20 cellular contexts compared by ENCODE assay signal in genomic region chr1:28604962-28605361, GRCh38. TPM values are rescaled to one million over a fixed set of nuclear protein-coding genes. Genes with fewer than 3 reads are reported as not detected.
A peak's percentile ranks its signal among the peaks of the same experiment; 100 is the strongest.
DNase-seq lines count a peak whose midpoint lies in the region; ATAC-seq, FAIRE-seq and TF ChIP-seq lines count a peak whose summit lies in the region.
"Had no signal": no experiment of that assay in that cellular context is flagged by ENCODE, and none has a peak within 500 bp of the region (broad histone marks: within the 10 kb centered on the region; RNA-seq: fewer than 3 reads in every experiment).

No MANE protein-coding gene starts in this region.

- H3K23ac ChIP-seq in trophoblast cell (ENCODE audit: low read length): no peak overlapping the region

- peaks cover 41% of the 10 kb centered on the region for H3K36me3 Mint-ChIP-seq in endodermal cell (ENCODE audit: low read depth)

- H3K27ac ChIP-seq in HepG2 (ENCODE audit: extremely low read length, insufficient read depth, low read length): no peak overlapping the region
- H3K27ac ChIP-seq in right lobe of liver: no peak overlapping the region
- 0 out of 2 replicates have a peak overlapping the region, but pooled peaks have one; percentile 41 for H3K27ac ChIP-seq in HUES64 (ENCODE audit: low read depth, low read length)
- no peak overlapping the region for H3K27ac ChIP-seq in endodermal cell (ENCODE audit: low read depth, low read length)
- peak overlapping the region; percentile 31 for H3K27ac ChIP-seq in trophoblast cell (ENCODE audit: low read depth, low read length)
- no peak overlapping the region for H3K27ac ChIP-seq in thyroid gland

- no peaks in the 10 kb centered on the region for H3K4me1 Mint-ChIP-seq in endodermal cell

- WGBS in HepG2 (ENCODE audit: low lambda C conversion rate): 70% methylated on average over 6 of the region's 6 CpGs
- 83% methylated on average over 4 of the region's 6 CpGs for WGBS in right lobe of liver (ENCODE audit: insufficient coverage, low coverage, low lambda C conversion rate, missing lambda C conversion rate)
- WGBS in HUES64: 95% methylated on average over 6 of the region's 6 CpGs
- WGBS in endodermal cell (ENCODE audit: insufficient coverage in 1 of 2, insufficient read length in 1 of 2), 2 experiments: 90 to 93% methylated on average over 5 to 6 of the region's 6 CpGs
- WGBS in trophoblast cell (ENCODE audit: extremely low coverage, insufficient coverage, insufficient read length): no CpG with 5 or more reads among the region's 6 CpGs
- WGBS in thyroid gland, 2 donors: 93 to 95% methylated on average over 6 of the region's 6 CpGs

- in situ Hi-C loops in HepG2 (cut with HindIII; ENCODE audit: extremely low pct_ligation_motif_present, low pct_unique_long_range_greater_than_20kb): loop anchor here (5.0 to 25.0 kb wide), 2 partner anchors 88 to 193 kb away; no protein-coding TSS in a partner anchor

- POLR2A ChIA-PET in HepG2 (lab: Yijun Ruan, JAX): interaction anchor here (0.6 to 2.0 kb wide), 2 partner anchors 23 to 24 kb away, joined by 3 to 7 read pairs; no protein-coding TSS in a partner anchor

- TF ChIP-seq POLR2A in HepG2 (IDR thresholded peaks at IDR 0.05; ENCODE audit: insufficient read depth in 1 of 2, low read depth in 2 of 2, low read length in 2 of 2) (no peak), right lobe of liver (IDR thresholded peaks at IDR 0.05) (no peak), thyroid gland (IDR thresholded peaks at IDR 0.05) (no peak)

- no peak overlapping the region for H4K12ac ChIP-seq in trophoblast cell (ENCODE audit: low read depth, low read length)

- no peak overlapping the region for H4K91ac ChIP-seq in trophoblast cell (ENCODE audit: low read depth, low read length)

- no peak for TF ChIP-seq EP300 in HepG2 (IDR thresholded peaks at IDR 0.05; ENCODE audit: low read depth in 2 of 2, low read length in 2 of 2)
- no peak for TF ChIP-seq EP300 in HepG2 (CRISPR knock-in tag; IDR thresholded peaks at IDR 0.05; ENCODE audit: borderline replicate concordance)

- no peak overlapping the region for H3K4me3 Mint-ChIP-seq in endodermal cell
- H3K4me3 Mint-ChIP-seq: CD8-positive, alpha-beta T cell; H9 had no signal

- no peak for DNase-seq in HepG2 (ENCODE audit: low spot score)
- no peak for DNase-seq in right lobe of liver
- DNase-seq in endodermal cell: no peak
- no peak for DNase-seq in trophoblast cell
- no peak for DNase-seq in thyroid gland
- no peak for DNase-seq in NCI-H2171 (lab: John Stamatoyannopoulos, UW)
- DNase-seq: ACHN; AML-193; Calu3; CD8-positive, alpha-beta T cell; DMS79 treated with DMSO at 0.1 percent for 48 hours; GF-D8; GOT3; H9; KG1 had no signal

- no peak overlapping the region for H3K4me3 ChIP-seq in HepG2 (replicated peaks in 1 of 3; ENCODE audit: insufficient read depth in 1 of 3, low read depth in 2 of 3, low read length in 3 of 3)
- no peak overlapping the region for H3K4me3 ChIP-seq in right lobe of liver
- no peak overlapping the region for H3K4me3 ChIP-seq in HUES64 (ENCODE audit: low read length)
- no peak overlapping the region for H3K4me3 ChIP-seq in endodermal cell (ENCODE audit: low read length)
- H3K4me3 ChIP-seq in trophoblast cell (ENCODE audit: low read depth, low read length): no peak overlapping the region
- H3K4me3 ChIP-seq in thyroid gland (replicated peaks in 1 of 3): no peak overlapping the region

- no peak overlapping the region for H2BK5ac ChIP-seq in trophoblast cell (ENCODE audit: low read depth, low read length, poor library complexity)

- H3K27me3 ChIP-seq in HepG2 (ENCODE audit: control insufficient read depth in 1 of 2, insufficient read depth in 2 of 2, low read length in 2 of 2) (no peaks in the 10 kb centered on the region), right lobe of liver (no peaks in the 10 kb centered on the region), HUES64 (ENCODE audit: insufficient read depth, low read length) (no peaks in the 10 kb centered on the region), endodermal cell (ENCODE audit: control insufficient read depth, insufficient read depth, low read length, poor library complexity, severe bottlenecking) (no peaks in the 10 kb centered on the region), trophoblast cell (ENCODE audit: insufficient read depth, low read length) (no peaks in the 10 kb centered on the region), thyroid gland (no peaks in the 10 kb centered on the region)

- H3K9me3 ChIP-seq in HepG2 (ENCODE audit: low read length) (no peaks in the 10 kb centered on the region), right lobe of liver (no peaks in the 10 kb centered on the region), HUES64 (ENCODE audit: insufficient read depth, low read depth, low read length) (no peaks in the 10 kb centered on the region), endodermal cell (ENCODE audit: control insufficient read depth, low read length) (no peaks in the 10 kb centered on the region), trophoblast cell (ENCODE audit: insufficient read depth, low read depth, low read length) (no peaks in the 10 kb centered on the region), thyroid gland (no peaks in the 10 kb centered on the region)

- H3K27ac Mint-ChIP-seq in endodermal cell: peak overlapping the region; percentile 30
- H3K27ac Mint-ChIP-seq: CD8-positive, alpha-beta T cell had no signal

- H3K14ac ChIP-seq in trophoblast cell (ENCODE audit: low read length): no peak overlapping the region

- H4K8ac ChIP-seq in trophoblast cell (ENCODE audit: low read depth, low read length): no peak overlapping the region

- CTCF ChIA-PET in HepG2 (lab: Yijun Ruan, JAX; ENCODE audit: low intra/inter-chr PET ratio, low total read pairs): no interaction called here

- no peaks in the 10 kb centered on the region for H3K9me3 Mint-ChIP-seq in endodermal cell
- H3K9me3 Mint-ChIP-seq: CD8-positive, alpha-beta T cell; H9 had no signal

- no peak overlapping the region for H2AFZ ChIP-seq in HepG2 (ENCODE audit: low read length)
- H2AFZ ChIP-seq in trophoblast cell (ENCODE audit: insufficient read depth, low read length, poor library complexity): no peak overlapping the region

- no peak overlapping the region for H3K9ac ChIP-seq in HepG2 (ENCODE audit: insufficient read depth, low read depth, low read length)
- no peak overlapping the region for H3K9ac ChIP-seq in HUES64 (ENCODE audit: low read depth, low read length)
- no peak overlapping the region for H3K9ac ChIP-seq in endodermal cell (ENCODE audit: extremely low read depth, low read length, poor library complexity, severe bottlenecking)
- H3K9ac ChIP-seq in trophoblast cell (ENCODE audit: low read length): no peak overlapping the region

- H3K4me2 ChIP-seq in HepG2 (ENCODE audit: low read depth, low read length): no peak overlapping the region
- peak overlapping the region; percentile 2 for H3K4me2 ChIP-seq in trophoblast cell (ENCODE audit: low read length)

- H3K79me2 ChIP-seq in HepG2 (ENCODE audit: insufficient read depth, low read length) (no peaks in the 10 kb centered on the region), trophoblast cell (ENCODE audit: control insufficient read depth, insufficient read depth, low read length, poor library complexity) (no peaks in the 10 kb centered on the region)

- no peak for FAIRE-seq in HepG2 (lab: Jason Lieb, UNC)
- FAIRE-seq: A204.1, HTR-8/SVneo had no signal

- peaks cover 3% of the 10 kb centered on the region for H3K79me1 ChIP-seq in trophoblast cell (ENCODE audit: low read length)

- H3K4ac ChIP-seq in trophoblast cell (ENCODE audit: low read depth, low read length): no peak overlapping the region

- H2BK120ac ChIP-seq in trophoblast cell (ENCODE audit: insufficient read depth, low read length, poor library complexity): no peak overlapping the region

- no TSS peak for BruUV-seq in HepG2 (replicated peaks; lab: Mats Ljungman, UMichigan)

- H3K36me3 ChIP-seq in HepG2 (replicated peaks in 1 of 2; ENCODE audit: control insufficient read depth in 1 of 2, insufficient read depth in 2 of 2, low read length in 2 of 2) (peaks cover 0 to 4% of the 10 kb centered on the region in 2 experiments; a peak in 2 of 5 replicates), right lobe of liver (peaks cover 0 to 44% (median 9%) of the 10 kb centered on the region in 4 donors), HUES64 (ENCODE audit: insufficient read depth, low read length) (peaks cover 54% of the 10 kb centered on the region), endodermal cell (ENCODE audit: control insufficient read depth, insufficient read depth, low read length) (peaks cover 42% of the 10 kb centered on the region), trophoblast cell (ENCODE audit: control insufficient read depth in 1 of 2, insufficient read depth in 2 of 2, low read length in 2 of 2) (peaks cover 15 to 16% of the 10 kb centered on the region in 2 experiments), thyroid gland (peaks cover 6 to 30% of the 10 kb centered on the region in 2 donors)

- H2AK5ac ChIP-seq in trophoblast cell (ENCODE audit: low read length): no peak overlapping the region

- no peaks in the 10 kb centered on the region for H3K27me3 Mint-ChIP-seq in endodermal cell (ENCODE audit: insufficient read depth)

- no peak overlapping the region for H2BK12ac ChIP-seq in trophoblast cell (ENCODE audit: low read length)

- ATAC-seq in HepG2: no peak
- no peak for ATAC-seq in right lobe of liver
- ATAC-seq in GM19351 (IDR thresholded peaks at IDR 0.05; ENCODE audit: unreplicated experiment): no peak
- ATAC-seq: CD8-positive, alpha-beta T cell had no signal

- no peaks in the 10 kb centered on the region for H4K20me1 ChIP-seq in HepG2 (ENCODE audit: insufficient read depth, low read length)

- intact Hi-C loops in HepG2 (cut with micrococcal nuclease; ENCODE audit: unreplicated experiment): loop anchor here (5.0 kb wide), 1 partner anchor 248 kb away; no protein-coding TSS in a partner anchor
- intact Hi-C loops in right lobe of liver (cut with DNase I): loop anchor here in 1 of 2 donors (5.0 kb wide), 1 partner anchor 83 kb away; no protein-coding TSS in a partner anchor
- intact Hi-C loops in thyroid gland (cut with DNase I): loop anchor here (5.0 kb wide), 2 partner anchors 88 to 248 kb away; no protein-coding TSS in a partner anchor

- no peak for TF ChIP-seq RAD21 in HepG2 (CRISPR knock-in tag; IDR thresholded peaks at IDR 0.05)

- H3K4me1 ChIP-seq in HepG2 (ENCODE audit: insufficient read depth, low read length): peaks cover 40% of the 10 kb centered on the region
- no peaks in the 10 kb centered on the region for H3K4me1 ChIP-seq in right lobe of liver
- no peaks in the 10 kb centered on the region; the same call in 1 of the 2 replicates for H3K4me1 ChIP-seq in HUES64 (ENCODE audit: insufficient read depth, low read length)
- H3K4me1 ChIP-seq in endodermal cell (ENCODE audit: control insufficient read depth, insufficient read depth, low read length): no peaks in the 10 kb centered on the region
- peaks cover 16 to 24% of the 10 kb centered on the region in 2 experiments for H3K4me1 ChIP-seq in trophoblast cell (ENCODE audit: control insufficient read depth in 1 of 2, insufficient read depth in 2 of 2, low read length in 2 of 2)
- H3K4me1 ChIP-seq in thyroid gland: no peaks in the 10 kb centered on the region

- no peak overlapping the region for H3K18ac ChIP-seq in trophoblast cell (ENCODE audit: low read length)

- no peak for TF ChIP-seq CTCF in HepG2 (CRISPR knock-in tag; IDR thresholded peaks at IDR 0.05)
- no peak for TF ChIP-seq CTCF in right lobe of liver (IDR thresholded peaks at IDR 0.05)
- no peak for TF ChIP-seq CTCF in endodermal cell (conservative IDR thresholded peaks at IDR 0.05)
- no peak for TF ChIP-seq CTCF in thyroid gland (IDR thresholded peaks at IDR 0.05)

RNA-seq across cellular contexts. Expression of gene RAB42, which starts 12.9 kb away (rescaled TPM):
- total RNA-seq in HepG2 (2016; rRNA removed; fragmentation: Illumina TruSeq; extraction: Trizol): 10.3 and 10.4 TPM in 2 replicates
- 2.2 and 3.5 TPM in 2 replicates for total RNA-seq in HepG2 (2016; cell fraction: cytosol; rRNA removed; fragmentation: Illumina TruSeq; extraction: Trizol; ENCODE audit: low read depth)
- total RNA-seq in HepG2 (2016; cell fraction: insoluble cytoplasmic fraction; rRNA removed; fragmentation: Illumina TruSeq; extraction: Trizol): 10.9 and 11.3 TPM in 2 replicates
- 8.9 and 9.7 TPM in 2 replicates for total RNA-seq in HepG2 (2016; cell fraction: membrane; rRNA removed; fragmentation: Illumina TruSeq; extraction: Trizol)
- total RNA-seq in HepG2 (2016; cell fraction: nucleus; rRNA removed; fragmentation: Illumina TruSeq; extraction: Trizol): 4.5 and 6.4 TPM in 2 replicates
- polyA plus RNA-seq in HepG2 (2011; rRNA removed): 166 and 170 TPM in 2 replicates
- polyA plus RNA-seq in HepG2 (2011; cell fraction: cytosol; rRNA removed): 190 and 230 TPM in 2 replicates
- 40.5 and 59.0 TPM in 2 replicates for polyA plus RNA-seq in HepG2 (2011; cell fraction: nucleus; rRNA removed)
- polyA plus RNA-seq in HepG2 (2012): 39.3 and 44.1 TPM in 2 replicates
- 3.5 and 4.2 TPM in 2 replicates for polyA plus RNA-seq in HepG2 (2016; cell fraction: cytosol; fragmentation: Illumina TruSeq; extraction: Trizol; ENCODE audit: low read depth)
- 10.3 and 11.6 TPM in 2 replicates for polyA plus RNA-seq in HepG2 (2016; cell fraction: insoluble cytoplasmic fraction; fragmentation: Illumina TruSeq; extraction: Trizol; ENCODE audit: low read depth)
- 7.3 and 8.0 TPM in 2 replicates for polyA plus RNA-seq in HepG2 (2016; cell fraction: membrane; fragmentation: Illumina TruSeq; extraction: Trizol; ENCODE audit: low read depth)
- polyA plus RNA-seq in HepG2 (2016; cell fraction: nucleus; fragmentation: Illumina TruSeq; extraction: Trizol; ENCODE audit: insufficient read depth, low read depth): 9.3 and 9.9 TPM in 2 replicates
- polyA minus RNA-seq in HepG2 (2011; rRNA and poly(A)+ RNA removed; ENCODE audit: low replicate concordance): 0.44 and 146 TPM in 2 replicates
- 79.2 and 84.6 TPM in 2 replicates for polyA minus RNA-seq in HepG2 (2011; cell fraction: cytosol; rRNA and poly(A)+ RNA removed)
- polyA minus RNA-seq in HepG2 (2011; cell fraction: nucleus; rRNA and poly(A)+ RNA removed): 22.8 and 32.4 TPM in 2 replicates
- 10 to 100 TPM in 1 of 6 experiments, 1 to 10 TPM in 2, under 1 TPM in 3; 0.28 to 12.0 (median 1.2) TPM for total RNA-seq in right lobe of liver
- 5.9 TPM for polyA plus RNA-seq in HUES64 (2013, experiment 1 of 2)
- 7.2 TPM for polyA plus RNA-seq in HUES64 (2013, experiment 2 of 2)
- 1 to 10 TPM; 2.1 to 3.0 TPM for total RNA-seq in endodermal cell
- 2.6 TPM for polyA plus RNA-seq in endodermal cell (2013, experiment 1 of 2)
- 3.1 TPM for polyA plus RNA-seq in endodermal cell (2013, experiment 2 of 2)
- 3.4 and 3.8 TPM in 2 replicates for polyA plus RNA-seq in trophoblast cell (2013)
- total RNA-seq in thyroid gland: 1 to 10 TPM; 1.3 to 3.5 (median 1.8) TPM
- total RNA-seq: CD8-positive, alpha-beta T cell had no signal

RNA-seq across cellular contexts. Expression of gene TAF12, which starts 37.9 kb away (rescaled TPM):
- total RNA-seq in HepG2 (2016; rRNA removed; fragmentation: Illumina TruSeq; extraction: Trizol): 17.1 and 24.2 TPM in 2 replicates
- 11.2 and 13.5 TPM in 2 replicates for total RNA-seq in HepG2 (2016; cell fraction: cytosol; rRNA removed; fragmentation: Illumina TruSeq; extraction: Trizol; ENCODE audit: low read depth)
- total RNA-seq in HepG2 (2016; cell fraction: insoluble cytoplasmic fraction; rRNA removed; fragmentation: Illumina TruSeq; extraction: Trizol): 17.3 and 23.0 TPM in 2 replicates
- 15.4 and 19.0 TPM in 2 replicates for total RNA-seq in HepG2 (2016; cell fraction: membrane; rRNA removed; fragmentation: Illumina TruSeq; extraction: Trizol)
- total RNA-seq in HepG2 (2016; cell fraction: nucleus; rRNA removed; fragmentation: Illumina TruSeq; extraction: Trizol): 5.0 and 7.5 TPM in 2 replicates
- polyA plus RNA-seq in HepG2 (2011; rRNA removed): 15.7 and 16.3 TPM in 2 replicates
- 12.7 and 16.7 TPM in 2 replicates for polyA plus RNA-seq in HepG2 (2011; cell fraction: cytosol; rRNA removed)
- polyA plus RNA-seq in HepG2 (2011; cell fraction: nucleus; rRNA removed): 3.6 and 5.7 TPM in 2 replicates
- polyA plus RNA-seq in HepG2 (2012): 11.2 and 11.6 TPM in 2 replicates
- polyA plus RNA-seq in HepG2 (2016; cell fraction: cytosol; fragmentation: Illumina TruSeq; extraction: Trizol; ENCODE audit: low read depth): 9.1 and 13.2 TPM in 2 replicates
- polyA plus RNA-seq in HepG2 (2016; cell fraction: insoluble cytoplasmic fraction; fragmentation: Illumina TruSeq; extraction: Trizol; ENCODE audit: low read depth): 27.3 and 28.3 TPM in 2 replicates
- 13.7 and 19.3 TPM in 2 replicates for polyA plus RNA-seq in HepG2 (2016; cell fraction: membrane; fragmentation: Illumina TruSeq; extraction: Trizol; ENCODE audit: low read depth)
- 9.2 and 11.2 TPM in 2 replicates for polyA plus RNA-seq in HepG2 (2016; cell fraction: nucleus; fragmentation: Illumina TruSeq; extraction: Trizol; ENCODE audit: insufficient read depth, low read depth)
- polyA minus RNA-seq in HepG2 (2011; rRNA and poly(A)+ RNA removed; ENCODE audit: low replicate concordance): 3.7 and 10.8 TPM in 2 replicates
- 4.5 and 6.4 TPM in 2 replicates for polyA minus RNA-seq in HepG2 (2011; cell fraction: cytosol; rRNA and poly(A)+ RNA removed)
- polyA minus RNA-seq in HepG2 (2011; cell fraction: nucleus; rRNA and poly(A)+ RNA removed): 3.9 and 6.5 TPM in 2 replicates
- 10 to 100 TPM in 4 of 6 experiments, 1 to 10 TPM in 2; 7.8 to 12.0 (median 10.3) TPM for total RNA-seq in right lobe of liver
- 22.2 TPM for polyA plus RNA-seq in HUES64 (2013, experiment 1 of 2)
- polyA plus RNA-seq in HUES64 (2013, experiment 2 of 2): 26.6 TPM
- total RNA-seq in endodermal cell: 10 to 100 TPM; 29.3 to 39.5 TPM
- 26.1 TPM for polyA plus RNA-seq in endodermal cell (2013, experiment 1 of 2)
- 24.0 TPM for polyA plus RNA-seq in endodermal cell (2013, experiment 2 of 2)
- polyA plus RNA-seq in trophoblast cell (2013): 51.0 and 52.7 TPM in 2 replicates
- 10 to 100 TPM; 15.4 to 25.4 (median 18.4) TPM for total RNA-seq in thyroid gland

RNA-seq across cellular contexts. Expression of gene RNU11, which starts 43.4 kb away (rescaled TPM):
- total RNA-seq in HepG2 (2016; rRNA removed; fragmentation: Illumina TruSeq; extraction: Trizol) (not detected in 2 replicates), right lobe of liver (not detected), endodermal cell (not detected), thyroid gland (not detected)
- total RNA-seq in HepG2 (2016; cell fraction: cytosol; rRNA removed; fragmentation: Illumina TruSeq; extraction: Trizol; ENCODE audit: low read depth): not detected in 2 replicates
- not detected in 2 replicates for total RNA-seq in HepG2 (2016; cell fraction: insoluble cytoplasmic fraction; rRNA removed; fragmentation: Illumina TruSeq; extraction: Trizol)
- total RNA-seq in HepG2 (2016; cell fraction: membrane; rRNA removed; fragmentation: Illumina TruSeq; extraction: Trizol): not detected in 2 replicates
- total RNA-seq in HepG2 (2016; cell fraction: nucleus; rRNA removed; fragmentation: Illumina TruSeq; extraction: Trizol): not detected in 2 replicates
- not detected in 2 replicates for polyA plus RNA-seq in HepG2 (2011; rRNA removed)
- not detected in 2 replicates for polyA plus RNA-seq in HepG2 (2011; cell fraction: cytosol; rRNA removed)
- not detected in 2 replicates for polyA plus RNA-seq in HepG2 (2011; cell fraction: nucleus; rRNA removed)
- polyA plus RNA-seq in HepG2 (2012): not detected in 2 replicates
- polyA plus RNA-seq in HepG2 (2016; cell fraction: cytosol; fragmentation: Illumina TruSeq; extraction: Trizol; ENCODE audit: low read depth): not detected in 2 replicates
- polyA plus RNA-seq in HepG2 (2016; cell fraction: insoluble cytoplasmic fraction; fragmentation: Illumina TruSeq; extraction: Trizol; ENCODE audit: low read depth): not detected in 2 replicates
- not detected in 2 replicates for polyA plus RNA-seq in HepG2 (2016; cell fraction: membrane; fragmentation: Illumina TruSeq; extraction: Trizol; ENCODE audit: low read depth)
- not detected in 2 replicates for polyA plus RNA-seq in HepG2 (2016; cell fraction: nucleus; fragmentation: Illumina TruSeq; extraction: Trizol; ENCODE audit: insufficient read depth, low read depth)
- polyA minus RNA-seq in HepG2 (2011; rRNA and poly(A)+ RNA removed; ENCODE audit: low replicate concordance): not detected in 2 replicates
- 128 and 411 TPM in 2 replicates for polyA minus RNA-seq in HepG2 (2011; cell fraction: cytosol; rRNA and poly(A)+ RNA removed)
- polyA minus RNA-seq in HepG2 (2011; cell fraction: nucleus; rRNA and poly(A)+ RNA removed): not detected in 2 replicates
- polyA plus RNA-seq in HUES64 (2013, experiment 1 of 2): 5,976 TPM
- polyA plus RNA-seq in HUES64 (2013, experiment 2 of 2): 5,446 TPM
- 4,629 TPM for polyA plus RNA-seq in endodermal cell (2013, experiment 1 of 2)
- polyA plus RNA-seq in endodermal cell (2013, experiment 2 of 2): 4,613 TPM
- not detected in 2 replicates for polyA plus RNA-seq in trophoblast cell (2013)
- total RNA-seq: Calu3; CD8-positive, alpha-beta T cell; H9 had no signal
- polyA plus RNA-seq: BJ had no signal

RNA-seq across cellular contexts. Expression of gene TRNAU1AP, which starts 52.1 kb away (rescaled TPM):
- 28.3 and 29.0 TPM in 2 replicates for total RNA-seq in HepG2 (2016; rRNA removed; fragmentation: Illumina TruSeq; extraction: Trizol)
- total RNA-seq in HepG2 (2016; cell fraction: cytosol; rRNA removed; fragmentation: Illumina TruSeq; extraction: Trizol; ENCODE audit: low read depth): 6.3 and 7.3 TPM in 2 replicates
- total RNA-seq in HepG2 (2016; cell fraction: insoluble cytoplasmic fraction; rRNA removed; fragmentation: Illumina TruSeq; extraction: Trizol): 25.1 and 26.9 TPM in 2 replicates
- total RNA-seq in HepG2 (2016; cell fraction: membrane; rRNA removed; fragmentation: Illumina TruSeq; extraction: Trizol): 9.7 and 10.6 TPM in 2 replicates
- 16.7 and 17.0 TPM in 2 replicates for total RNA-seq in HepG2 (2016; cell fraction: nucleus; rRNA removed; fragmentation: Illumina TruSeq; extraction: Trizol)
- polyA plus RNA-seq in HepG2 (2011; rRNA removed): 40.5 and 42.9 TPM in 2 replicates
- 21.1 and 22.7 TPM in 2 replicates for polyA plus RNA-seq in HepG2 (2011; cell fraction: cytosol; rRNA removed)
- polyA plus RNA-seq in HepG2 (2011; cell fraction: nucleus; rRNA removed): 49.6 and 57.0 TPM in 2 replicates
- polyA plus RNA-seq in HepG2 (2012): 19.2 and 20.5 TPM in 2 replicates
- polyA plus RNA-seq in HepG2 (2016; cell fraction: cytosol; fragmentation: Illumina TruSeq; extraction: Trizol; ENCODE audit: low read depth): 7.3 and 8.6 TPM in 2 replicates
- polyA plus RNA-seq in HepG2 (2016; cell fraction: insoluble cytoplasmic fraction; fragmentation: Illumina TruSeq; extraction: Trizol; ENCODE audit: low read depth): 29.9 and 35.0 TPM in 2 replicates
- polyA plus RNA-seq in HepG2 (2016; cell fraction: membrane; fragmentation: Illumina TruSeq; extraction: Trizol; ENCODE audit: low read depth): 9.6 and 11.2 TPM in 2 replicates
- 32.0 and 34.2 TPM in 2 replicates for polyA plus RNA-seq in HepG2 (2016; cell fraction: nucleus; fragmentation: Illumina TruSeq; extraction: Trizol; ENCODE audit: insufficient read depth, low read depth)
- 7.9 and 23.4 TPM in 2 replicates for polyA minus RNA-seq in HepG2 (2011; rRNA and poly(A)+ RNA removed; ENCODE audit: low replicate concordance)
- polyA minus RNA-seq in HepG2 (2011; cell fraction: cytosol; rRNA and poly(A)+ RNA removed): 4.7 and 6.0 TPM in 2 replicates
- 25.8 and 37.4 TPM in 2 replicates for polyA minus RNA-seq in HepG2 (2011; cell fraction: nucleus; rRNA and poly(A)+ RNA removed)
- total RNA-seq in right lobe of liver: 10 to 100 TPM in 1 of 6 experiments, 1 to 10 TPM in 5; 5.2 to 14.8 (median 7.3) TPM
- polyA plus RNA-seq in HUES64 (2013, experiment 1 of 2): 23.9 TPM
- 22.3 TPM for polyA plus RNA-seq in HUES64 (2013, experiment 2 of 2)
- 10 to 100 TPM; 49.6 to 53.7 TPM for total RNA-seq in endodermal cell
- polyA plus RNA-seq in endodermal cell (2013, experiment 1 of 2): 31.5 TPM
- 27.0 TPM for polyA plus RNA-seq in endodermal cell (2013, experiment 2 of 2)
- polyA plus RNA-seq in trophoblast cell (2013): 50.8 and 53.6 TPM in 2 replicates
- 10 to 100 TPM; 14.8 to 26.6 (median 20.6) TPM for total RNA-seq in thyroid gland

Comparison
In these comparisons a context has a peak if more than half of its experiments do, and no peak if none do; other contexts are left out.
1. H3K27ac ChIP-seq: peak in HUES64 (single experiment) and trophoblast cell (single experiment); none in HepG2 (single experiment), right lobe of liver (0 of 3), endodermal cell (single experiment) and thyroid gland (0 of 3).